Comparison of ENCODE assay signal across 30 cellular contexts in the genomic region with DNA sequence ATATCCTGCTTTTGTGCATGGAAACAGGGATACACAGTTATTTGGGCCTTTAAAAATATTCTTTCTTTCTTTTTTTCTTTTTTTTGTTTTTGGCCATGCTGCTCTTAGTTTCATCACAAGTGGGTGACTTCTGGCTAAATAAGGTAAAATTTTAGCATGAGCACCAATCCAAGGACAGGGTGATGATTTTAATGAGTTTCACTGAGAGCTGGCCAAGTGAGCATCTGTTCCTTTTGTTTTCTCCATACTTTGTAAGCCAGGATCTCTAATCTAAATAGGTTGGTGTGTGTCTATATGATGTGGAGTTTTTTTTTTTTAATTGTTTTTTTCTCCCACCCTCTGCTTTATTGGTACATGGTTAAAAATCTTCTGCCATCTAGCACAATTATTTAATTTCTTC.
"Had no signal": no experiment of that assay in that cellular context is flagged by ENCODE, and none has a peak within 500 bp of the region (broad histone marks: within the 10 kb centered on the region; RNA-seq: fewer than 3 reads in every experiment).

No MANE protein-coding gene starts in this region.

- H3K9me3 ChIP-seq: SJCRH30 had no signal

- DNase-seq: activated CD4-positive, alpha-beta memory T cell treated with anti-CD3 and anti-CD28 coated beads, Interleukin-2, amount 10 ng/mL, durations not matched to agents 7 days and 5 days; activated CD4-positive, alpha-beta T cell treated with anti-CD3 and anti-CD28 coated beads for 1 hour; activated CD4-positive, alpha-beta T cell treated with anti-CD3 and anti-CD28 coated beads for 48 hours; activated CD4-positive, CD25-positive, alpha-beta regulatory T cell; activated CD8-positive, alpha-beta memory T cell treated with anti-CD3 and anti-CD28 coated beads for 24 hours; activated CD8-positive, alpha-beta memory T cell treated with anti-CD3 and anti-CD28 coated beads, Interleukin-2, amount 10 ng/mL, durations not matched to agents 7 days and 5 days; activated CD8-positive, alpha-beta memory T cell treated with anti-CD3 and anti-CD28 coated beads, Interleukin-2, amount 50 U/mL, for 48 hours; activated effector memory CD4-positive, alpha-beta T cell treated with Interleukin-2 at 50 U/mL for 16 hours; activated naive CD4-positive, alpha-beta T cell; activated naive CD4-positive, alpha-beta T cell treated with anti-CD3 and anti-CD28 coated beads, Interleukin-2, amount 50 U/mL, for 16 hours; activated naive CD8-positive, alpha-beta T cell treated with anti-CD3 and anti-CD28 coated beads for 36 hours; activated T-cell treated with anti-CD3 and anti-CD28 coated beads, Interleukin-2, amount 50 U/mL, for 48 hours; amniotic stem cell; aorta; brain microvascular endothelial cell; central memory CD4-positive, alpha-beta T cell; Karpas-422; NCI-H1417 treated with DMSO at 0.1 percent for 48 hours; NCI-H2029; NCI-H226; NCI-H510A; NCI-H526; NCI-H774; SHP77; SJCRH30; T1000; WERI-Rb-1 had no signal

- H3K27me3 ChIP-seq: brain microvascular endothelial cell, SJCRH30 had no signal

- H3K4me3 ChIP-seq: coronary artery, SJCRH30, SK-N-MC had no signal

- H3K36me3 ChIP-seq: brain microvascular endothelial cell had no signal

- H3K27ac ChIP-seq: brain microvascular endothelial cell, coronary artery, SJCRH30, SK-N-MC, WERI-Rb-1 had no signal

- H3K4me1 ChIP-seq: SJCRH30 had no signal

- ATAC-seq: activated CD8-positive, alpha-beta memory T cell treated with anti-CD3 and anti-CD28 coated beads, Interleukin-2, amount 10 ng/mL, durations not matched to agents 7 days and 5 days; Panc1 had no signal
